Comparison of ENCODE assay signal across 2 cellular contexts in genomic region chr3:157083824-157084223, GRCh38.
A peak's percentile ranks its signal among the peaks of the same experiment; 100 is the strongest.
TF ChIP-seq lines count a peak whose summit lies in the region.

No MANE protein-coding gene starts in this region.

TF ChIP-seq in IMR-90, 13 proteins besides CTCF, POLR2A, EP300 and RAD21:
- no peak for TF ChIP-seq USF2 (IDR thresholded peaks at IDR 0.05; ENCODE audit: low read depth, low read length)
- TF ChIP-seq MAFK (IDR thresholded peaks at IDR 0.05; ENCODE audit: low read depth, low read length) = no peak
- TF ChIP-seq NFE2L2 (IDR thresholded peaks at IDR 0.05; ENCODE audit: low read depth, low read length) = no peak
- no peak for TF ChIP-seq CEBPB (IDR thresholded peaks at IDR 0.05; ENCODE audit: low read depth, low read length)
- no peak for TF ChIP-seq RFX5 (IDR thresholded peaks at IDR 0.05; ENCODE audit: low read depth, low read length)
- no peak for TF ChIP-seq BHLHE40 (IDR thresholded peaks at IDR 0.05; ENCODE audit: low read depth, low read length)
- TF ChIP-seq ELK1 (IDR thresholded peaks at IDR 0.05; ENCODE audit: borderline replicate concordance, low read depth, low read length) = no peak
- TF ChIP-seq SMC3 (IDR thresholded peaks at IDR 0.05; ENCODE audit: low read depth, low read length) = no peak
- TF ChIP-seq FOS (IDR thresholded peaks at IDR 0.05; ENCODE audit: low read depth, low read length) = no peak
- no peak for TF ChIP-seq MXI1 (IDR thresholded peaks at IDR 0.05; ENCODE audit: borderline replicate concordance, low read depth, low read length)
- TF ChIP-seq RCOR1 (IDR thresholded peaks at IDR 0.05; ENCODE audit: insufficient replicate concordance, low read length) = no peak
- TF ChIP-seq CHD1 (IDR thresholded peaks at IDR 0.05; ENCODE audit: low read depth, low read length) = no peak
- TF ChIP-seq MAZ (IDR thresholded peaks at IDR 0.05; ENCODE audit: borderline replicate concordance, low read depth, low read length) = no peak

TF ChIP-seq in K562, 482 proteins besides CTCF, POLR2A, EP300 and RAD21:
- TF ChIP-seq ERF (CRISPR knock-in tag; IDR thresholded peaks at IDR 0.05) (no peak), ZNF24 (IDR thresholded peaks at IDR 0.05) (peak; percentile 82)
